Comparison of ENCODE assay signal across 12 cellular contexts in the genomic region with DNA sequence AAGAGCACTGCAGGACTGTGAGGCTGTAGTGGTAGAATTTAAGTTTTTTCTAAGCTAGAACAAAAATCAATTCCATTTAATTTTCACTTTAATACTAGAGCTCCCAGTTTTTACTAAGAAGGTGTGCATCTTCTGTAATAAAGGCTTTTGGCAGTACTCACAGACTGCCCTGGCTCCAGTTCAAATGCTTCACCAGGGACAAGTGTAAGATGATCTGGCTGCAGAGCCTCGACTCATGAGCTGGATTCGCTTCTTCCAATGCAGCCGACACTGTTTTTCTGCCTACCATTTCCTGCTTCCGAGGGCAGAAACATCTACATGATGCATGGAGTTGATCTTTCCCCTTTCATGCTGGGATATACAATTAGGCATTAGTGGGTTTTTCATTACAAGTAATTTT.
DNase-seq lines count a peak whose midpoint lies in the region; ATAC-seq and TF ChIP-seq lines count a peak whose summit lies in the region.
"Had no signal": no experiment of that assay in that cellular context is flagged by ENCODE, and none has a peak within 500 bp of the region (broad histone marks: within the 10 kb centered on the region; RNA-seq: fewer than 3 reads in every experiment).

No MANE protein-coding gene starts in this region.

- ATAC-seq in HG03139 (IDR thresholded peaks at IDR 0.05; ENCODE audit: unreplicated experiment): no peak

- no peaks in the 10 kb centered on the region for H3K9me3 Mint-ChIP-seq in HFFc6
- H3K9me3 Mint-ChIP-seq: activated T-helper 2 cell treated with anti-CD3 and anti-CD28 coated beads, Interferon-gamma antibody, Interleukin-2, Interleukin-4, amounts not matched to agents 10 μg/mL and 5 μg/mL and 100 μg/mL, durations not matched to agents 14 hours and 24 hours and 36 hours had no signal

- no peak for TF ChIP-seq CTCF in HFFc6 (IDR thresholded peaks at IDR 0.05)
- no peak for TF ChIP-seq CTCF in fibroblast of the aortic adventitia (IDR thresholded peaks at IDR 0.05; ENCODE audit: insufficient read depth, low read length)
- no peak for TF ChIP-seq CTCF in thyroid gland (IDR thresholded peaks at IDR 0.05)

- H3K36me3 ChIP-seq in thyroid gland: peaks cover 0 to 3% of the 10 kb centered on the region in 2 donors

- peaks cover 30% of the 10 kb centered on the region for H3K36me3 Mint-ChIP-seq in HFFc6 (ENCODE audit: low read depth)

- peaks cover 51% of the 10 kb centered on the region for H3K4me1 Mint-ChIP-seq in HFFc6 (ENCODE audit: low read depth)

- H3K27me3 Mint-ChIP-seq in HFFc6 (ENCODE audit: insufficient read depth): no peaks in the 10 kb centered on the region

- intact Hi-C loops in thyroid gland (cut with DNase I): loop anchor here (10.0 kb wide), 1 partner anchor 254 kb away; no protein-coding TSS in a partner anchor

- DNase-seq in HFFc6 (peak; percentile 42), NCI-H510A (lab: John Stamatoyannopoulos, UW) (peak; percentile 45), fibroblast of the aortic adventitia (ENCODE audit: low read depth) (peak; percentile 72), thyroid gland (peak; percentile 73 to 79), GF-D8 (lab: John Stamatoyannopoulos, UW) (no peak)
- no peak for DNase-seq in stimulated activated naive CD4-positive, alpha-beta T cell (lab: John Stamatoyannopoulos, UW)
- DNase-seq: activated CD4-positive, CD25-positive, alpha-beta regulatory T cell; effector CD4-positive, alpha-beta T cell; Karpas-422; pancreas had no signal

- no peak overlapping the region for H3K27ac ChIP-seq in thyroid gland
- H3K27ac ChIP-seq: pancreas had no signal

- no peak overlapping the region for H3K27ac Mint-ChIP-seq in HFFc6
- H3K27ac Mint-ChIP-seq: activated T-helper 2 cell treated with anti-CD3 and anti-CD28 coated beads, Interferon-gamma antibody, Interleukin-2, Interleukin-4, amounts not matched to agents 10 μg/mL and 5 μg/mL and 100 μg/mL, durations not matched to agents 14 hours and 24 hours and 36 hours had no signal

- no peak overlapping the region for H3K4me3 ChIP-seq in fibroblast of the aortic adventitia (ENCODE audit: low read depth, low read length)
- no peak overlapping the region for H3K4me3 ChIP-seq in thyroid gland (replicated peaks in 1 of 3)
- H3K4me3 ChIP-seq: pancreas had no signal

- H3K27me3 ChIP-seq in thyroid gland: no peaks in the 10 kb centered on the region
- H3K27me3 ChIP-seq: pancreas had no signal

- WGBS in thyroid gland, 2 donors: 18 to 24% methylated on average over 4 of the region's 4 CpGs

- H3K4me3 Mint-ChIP-seq in HFFc6: no peak overlapping the region

- H3K9me3 ChIP-seq in thyroid gland: no peaks in the 10 kb centered on the region
- H3K9me3 ChIP-seq: pancreas had no signal

- no peak for TF ChIP-seq POLR2A in thyroid gland (IDR thresholded peaks at IDR 0.05)

- H3K4me1 ChIP-seq in thyroid gland: peaks cover 21 to 47% of the 10 kb centered on the region in 2 donors
- H3K4me1 ChIP-seq: pancreas had no signal

Comparison
In these comparisons a context has a peak if more than half of its experiments do, and no peak if none do; other contexts are left out.
1. DNase-seq: peak in HFFc6 (single experiment), NCI-H510A (single experiment), fibroblast of the aortic adventitia (single experiment) and thyroid gland (2 of 2); none in stimulated activated naive CD4-positive, alpha-beta T cell (0 of 6) and GF-D8 (single experiment).